Comparison of ENCODE assay signal across 6 cellular contexts in genomic region chr16:30533748-30534367, GRCh38. TPM values are rescaled to one million over a fixed set of nuclear protein-coding genes. Genes with fewer than 3 reads are reported as not detected.
DNase-seq lines count a peak whose midpoint lies in the region; ATAC-seq and TF ChIP-seq lines count a peak whose summit lies in the region.

No MANE protein-coding gene starts in this region.

- no peaks in the 10 kb centered on the region for H3K36me3 ChIP-seq in PC-3 (ENCODE audit: low read depth, low read length)
- H3K36me3 ChIP-seq in heart right ventricle: peaks cover 0 to 34% (median 18%) of the 10 kb centered on the region in 9 donors
- H3K36me3 ChIP-seq in thymus (ENCODE audit: control insufficient read depth, insufficient read depth): peaks cover 15% of the 10 kb centered on the region

- peak overlapping the region; percentile 91 for H2AFZ ChIP-seq in PC-3 (ENCODE audit: low read length)

- TF ChIP-seq CTCF in PC-3 (conservative IDR thresholded peaks at IDR 0.05; ENCODE audit: low read depth, low read length) (no peak), heart right ventricle (IDR thresholded peaks at IDR 0.05) (no peak)

- H3K79me2 ChIP-seq in PC-3 (ENCODE audit: low read length): peaks cover 29% of the 10 kb centered on the region

- peak; percentile 37 for DNase-seq in DMS53 (lab: John Stamatoyannopoulos, UW)
- no peak for DNase-seq in DMS53 treated with DMSO at 0.1 percent for 48 hours (lab: John Stamatoyannopoulos, UW; ENCODE audit: unreplicated experiment)
- DNase-seq in PC-3: no peak
- DNase-seq in heart right ventricle: no peak
- DNase-seq in SIG-M5 treated with dmso at 0.1 percent for 504 hours (lab: John Stamatoyannopoulos, UW; ENCODE audit: unreplicated experiment): no peak

- no peaks in the 10 kb centered on the region for H3K9me3 ChIP-seq in PC-3 (ENCODE audit: low read length)
- no peaks in the 10 kb centered on the region for H3K9me3 ChIP-seq in heart right ventricle
- no peaks in the 10 kb centered on the region for H3K9me3 ChIP-seq in thymus (ENCODE audit: control insufficient read depth)

- POLR2A ChIA-PET in PC-3 (lab: Charles Lee; ENCODE audit: unreplicated experiment): no interaction called here

- H3K4me3 ChIP-seq in PC-3 (ENCODE audit: low read length) (peak overlapping the region; percentile 73), heart right ventricle (peak overlapping the region; percentile 71 to 94 (median 80)), thymus (ENCODE audit: low read length) (peak overlapping the region; percentile 90)

- intact Hi-C loops in PC-3 (cut with micrococcal nuclease): no loop called here
- intact Hi-C loops in heart right ventricle (cut with DNase I): loop anchor here in 8 of 10 donors (2.0 to 10.0 kb wide), 9 partner anchors 23 to 469 kb away; partner anchors contain the start of genes ZNF785 (in 4 of the 8), ZNF688 (in 2 of the 8), ZNF764 (in 2 of the 8) and ALDOA (in 1 of the 8)

- H4K20me1 ChIP-seq in PC-3 (ENCODE audit: low read length): no peaks in the 10 kb centered on the region

- no peaks in the 10 kb centered on the region for H3F3A ChIP-seq in PC-3 (ENCODE audit: low read length, unreplicated experiment)

- H3K4me1 ChIP-seq in PC-3 (ENCODE audit: insufficient read depth, low read length): peaks cover 15% of the 10 kb centered on the region
- H3K4me1 ChIP-seq in heart right ventricle: peaks cover 0 to 38% (median 26%) of the 10 kb centered on the region in 9 donors
- H3K4me1 ChIP-seq in thymus (ENCODE audit: control insufficient read depth, insufficient read depth, low read length): peaks cover 12% of the 10 kb centered on the region

- H3K9me2 ChIP-seq in PC-3 (replicated peaks; ENCODE audit: low read length): no peaks in the 10 kb centered on the region

- H3K27ac ChIP-seq in PC-3 (ENCODE audit: low read length) (peak overlapping the region; percentile 64), heart right ventricle (peak overlapping the region; percentile 78 to 98 (median 96)), thymus (ENCODE audit: low read depth) (peak overlapping the region; percentile 92)

- peak; percentile 34 for ATAC-seq in PC-3
- ATAC-seq in heart right ventricle: peak in 2 of 8 donors; percentile 2 to 18

- H3K27me3 ChIP-seq in PC-3 (ENCODE audit: low read length) (no peaks in the 10 kb centered on the region), heart right ventricle (no peaks in the 10 kb centered on the region), thymus (ENCODE audit: control insufficient read depth, insufficient read depth) (no peaks in the 10 kb centered on the region)

- peak overlapping the region; percentile 95 for H3K9ac ChIP-seq in PC-3 (ENCODE audit: low read length)

- WGBS in heart right ventricle, 2 donors: 18 to 22% methylated on average over 29 of the region's 29 CpGs
- WGBS in thymus: 29% methylated on average over 29 of the region's 29 CpGs

- H3K4me2 ChIP-seq in PC-3 (ENCODE audit: low read length): peak overlapping the region; percentile 97

- CTCF ChIA-PET in PC-3 (lab: Charles Lee): interaction anchor here (0.7 kb wide), 1 partner anchor 77 kb away, joined by 7 read pairs; no protein-coding TSS in a partner anchor

- no TSS peak for BruUV-seq in PC-3 (replicated peaks; lab: Mats Ljungman, UMichigan)

RNA-seq across cellular contexts. Expression of gene ZNF747, which starts 0.8 kb away (rescaled TPM):
- total RNA-seq in PC-3 (2014; rRNA removed) (7.9 and 8.9 TPM in 2 replicates), heart right ventricle (10 to 100 TPM in 7 of 10 donors, 1 to 10 TPM in 3; 8.5 to 14.3 (median 10.7) TPM)
- polyA plus RNA-seq in heart right ventricle (1 to 10 TPM; 8.5 to 9.2 TPM), thymus (9.8 TPM)

RNA-seq across cellular contexts. Expression of gene ZNF768, which starts 7.5 kb away (rescaled TPM):
- 31.2 and 46.7 TPM in 2 replicates for total RNA-seq in PC-3 (2014; rRNA removed)
- total RNA-seq in heart right ventricle: 10 to 100 TPM; 36.0 to 71.7 (median 43.3) TPM
- 10 to 100 TPM; 51.8 to 75.1 TPM for polyA plus RNA-seq in heart right ventricle
- 20.4 TPM for polyA plus RNA-seq in thymus

RNA-seq across cellular contexts. Expression of gene ZNF764, which starts 24.3 kb away (rescaled TPM):
- total RNA-seq in PC-3 (2014; rRNA removed) (8.1 and 12.8 TPM in 2 replicates), heart right ventricle (10 to 100 TPM in 5 of 10 donors, 1 to 10 TPM in 5; 6.3 to 15.3 (median 10.3) TPM)
- polyA plus RNA-seq in heart right ventricle (10 to 100 TPM in 1 of 2 donors, 1 to 10 TPM in 1; 5.6 to 11.7 TPM), thymus (8.3 TPM)

RNA-seq across cellular contexts. Expression of gene ZNF688, which starts 37.7 kb away (rescaled TPM):
- 5.5 and 14.3 TPM in 2 replicates for total RNA-seq in PC-3 (2014; rRNA removed)
- total RNA-seq in heart right ventricle: 10 to 100 TPM in 7 of 10 donors, 1 to 10 TPM in 3; 6.3 to 16.2 (median 12.4) TPM
- 10 to 100 TPM in 1 of 2 donors, 1 to 10 TPM in 1; 9.3 to 23.8 TPM for polyA plus RNA-seq in heart right ventricle
- 38.1 TPM for polyA plus RNA-seq in thymus

RNA-seq across cellular contexts. Expression of gene ZNF785, which starts 51.6 kb away (rescaled TPM):
- total RNA-seq in PC-3 (2014; rRNA removed) (4.9 and 5.0 TPM in 2 replicates), heart right ventricle (1 to 10 TPM; 2.8 to 8.4 (median 5.4) TPM)
- polyA plus RNA-seq in heart right ventricle (1 to 10 TPM; 3.0 to 7.4 TPM), thymus (7.8 TPM)
